In genomic region chr12:55706840-55707671, GRCh38 we compare ENCODE assay signal across 6 cellular contexts. TPM values are rescaled to one million over a fixed set of nuclear protein-coding genes. Genes with fewer than 3 reads are reported as not detected.
A peak's percentile ranks its signal among the peaks of the same experiment; 100 is the strongest.
DNase-seq lines count a peak whose midpoint lies in the region; ATAC-seq lines count a peak whose summit lies in the region.

No MANE protein-coding gene starts in this region.

- DNase-seq in astrocyte of the hippocampus (ENCODE audit: low read depth, low spot score) = peak; percentile 56
- peak in 1 of 10 donors; percentile 58 for DNase-seq in naive thymus-derived CD8-positive, alpha-beta T cell
- no peak for DNase-seq in activated CD8-positive, alpha-beta memory T cell treated with anti-CD3 and anti-CD28 coated beads, Interleukin-2, amount 50 U/mL, for 48 hours

- H3K4me3 Mint-ChIP-seq in naive thymus-derived CD8-positive, alpha-beta T cell = peak overlapping the region; percentile 68 to 92 (median 80)

- H3K27me3 Mint-ChIP-seq in naive thymus-derived CD8-positive, alpha-beta T cell = peaks cover 5 to 32% (median 24%) of the 10 kb centered on the region in 5 donors

- H3K4me1 Mint-ChIP-seq in naive thymus-derived CD8-positive, alpha-beta T cell = peaks cover 17 to 23% (median 19%) of the 10 kb centered on the region in 4 donors

- peak overlapping the region in 2 of 10 donors; percentile 33 to 38 for H3K27ac Mint-ChIP-seq in naive thymus-derived CD8-positive, alpha-beta T cell

- H3K36me3 Mint-ChIP-seq in naive thymus-derived CD8-positive, alpha-beta T cell = no peaks in the 10 kb centered on the region

- ATAC-seq in HG03442 (IDR thresholded peaks at IDR 0.05; ENCODE audit: unreplicated experiment) (peak; percentile 12), GM21619 (IDR thresholded peaks at IDR 0.05; ENCODE audit: unreplicated experiment) (no peak), HG02763 (IDR thresholded peaks at IDR 0.05; ENCODE audit: unreplicated experiment) (no peak)
- peak; percentile 45 to 56 for ATAC-seq in naive thymus-derived CD8-positive, alpha-beta T cell

- POLR2A ChIA-PET in naive thymus-derived CD8-positive, alpha-beta T cell (lab: Charles Lee) = interaction anchor here (0.6 to 2.0 kb wide), 2 partner anchors 10 to 256 kb away, joined by 3 to 5 read pairs; no protein-coding TSS in a partner anchor

- H3K9me3 Mint-ChIP-seq in naive thymus-derived CD8-positive, alpha-beta T cell = no peaks in the 10 kb centered on the region

RNA-seq across cellular contexts. Expression of gene ITGA7, which starts 0.6 kb away (rescaled TPM):
- total RNA-seq in naive thymus-derived CD8-positive, alpha-beta T cell = 1 to 10 TPM; 5.2 to 7.0 TPM
- 1 to 10 TPM in 2 of 3 donors, not detected in 1; 1.5 to 1.7 TPM for polyA plus RNA-seq in naive thymus-derived CD8-positive, alpha-beta T cell

RNA-seq across cellular contexts. Expression of gene BLOC1S1, which starts 8.8 kb away (rescaled TPM):
- 10 to 100 TPM; 62.9 to 65.7 TPM for total RNA-seq in naive thymus-derived CD8-positive, alpha-beta T cell
- 100 to 1,000 TPM in 2 of 3 donors, 10 to 100 TPM in 1; 84.3 to 133 (median 117) TPM for polyA plus RNA-seq in naive thymus-derived CD8-positive, alpha-beta T cell

RNA-seq across cellular contexts. Expression of gene RDH5, which starts 13.1 kb away (rescaled TPM):
- total RNA-seq in naive thymus-derived CD8-positive, alpha-beta T cell = 10 to 100 TPM; 28.8 to 30.4 TPM
- 1 to 10 TPM in 2 of 3 donors, not detected in 1; 1.0 to 1.4 TPM for polyA plus RNA-seq in naive thymus-derived CD8-positive, alpha-beta T cell

RNA-seq across cellular contexts. Expression of gene CD63, which starts 21.8 kb away (rescaled TPM):
- total RNA-seq in naive thymus-derived CD8-positive, alpha-beta T cell = 10 to 100 TPM; 41.0 to 46.5 TPM
- polyA plus RNA-seq in naive thymus-derived CD8-positive, alpha-beta T cell = 100 to 1,000 TPM; 119 to 412 (median 135) TPM

RNA-seq across cellular contexts. Expression of gene GDF11, which starts 35.9 kb away (rescaled TPM):
- total RNA-seq in naive thymus-derived CD8-positive, alpha-beta T cell = 1 to 10 TPM; 5.8 to 7.7 TPM
- polyA plus RNA-seq in naive thymus-derived CD8-positive, alpha-beta T cell = 1 to 10 TPM in 1 of 3 donors, under 1 TPM in 2; 0.82 to 1.5 (median 0.99) TPM

Comparison
In these comparisons a context has a peak if more than half of its experiments do, and no peak if none do; other contexts are left out.
1. ATAC-seq: peak in HG03442 (single experiment) and naive thymus-derived CD8-positive, alpha-beta T cell (2 of 2); none in GM21619 (single experiment) and HG02763 (single experiment).